ENCODE assay signal across 1 cellular context in the genomic region with DNA sequence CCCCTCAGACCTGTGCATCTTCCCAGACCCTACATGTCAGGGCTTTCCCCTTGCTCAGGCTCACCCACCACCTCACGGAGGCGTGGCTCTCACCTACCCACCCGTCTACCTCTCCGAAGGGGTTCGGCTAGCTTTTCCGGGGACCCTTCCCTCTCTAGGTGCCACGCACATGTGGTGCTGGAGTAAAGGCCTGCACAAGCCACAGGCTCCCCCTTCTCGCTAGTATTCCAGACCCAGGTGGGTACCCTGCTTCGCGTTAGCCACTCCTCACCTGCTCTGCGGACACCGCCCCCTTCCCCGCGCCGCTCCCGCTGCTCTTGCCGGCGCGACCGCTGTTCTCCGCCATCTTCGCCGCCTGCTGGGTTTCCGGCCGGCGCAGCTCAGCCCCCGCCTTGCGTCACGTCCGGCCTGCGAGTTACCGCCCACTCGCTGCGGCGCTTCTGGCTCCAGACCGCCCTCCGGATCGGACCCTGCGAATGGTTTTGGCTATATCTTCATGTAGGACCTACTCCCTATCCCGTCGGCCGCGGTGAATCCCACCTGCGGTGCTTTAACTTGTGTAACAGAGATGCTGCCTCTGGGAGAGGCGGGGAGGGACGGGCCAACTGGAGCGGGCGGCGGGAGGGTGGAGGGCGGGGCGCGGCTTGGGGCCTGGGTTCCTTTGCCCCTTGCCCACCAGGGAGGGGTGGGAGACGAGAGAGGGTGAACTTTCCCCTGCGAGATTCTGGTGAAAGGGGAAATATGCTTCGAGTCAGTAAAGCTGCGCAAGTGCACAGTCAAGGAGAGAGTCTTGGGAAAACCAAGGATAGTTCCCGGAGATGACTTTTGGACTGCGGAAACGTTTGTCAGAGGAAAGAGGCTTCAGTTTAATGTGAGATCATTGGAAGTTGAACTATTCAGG.
TF ChIP-seq lines count a peak whose summit lies in the region.

A gene with protein sequence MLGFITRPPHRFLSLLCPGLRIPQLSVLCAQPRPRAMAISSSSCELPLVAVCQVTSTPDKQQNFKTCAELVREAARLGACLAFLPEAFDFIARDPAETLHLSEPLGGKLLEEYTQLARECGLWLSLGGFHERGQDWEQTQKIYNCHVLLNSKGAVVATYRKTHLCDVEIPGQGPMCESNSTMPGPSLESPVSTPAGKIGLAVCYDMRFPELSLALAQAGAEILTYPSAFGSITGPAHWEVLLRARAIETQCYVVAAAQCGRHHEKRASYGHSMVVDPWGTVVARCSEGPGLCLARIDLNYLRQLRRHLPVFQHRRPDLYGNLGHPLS (plus strand): TSS at position 425 of the 901 bp plus-strand sequence. CDS start 72 bp downstream, at position 497.
A gene with protein sequence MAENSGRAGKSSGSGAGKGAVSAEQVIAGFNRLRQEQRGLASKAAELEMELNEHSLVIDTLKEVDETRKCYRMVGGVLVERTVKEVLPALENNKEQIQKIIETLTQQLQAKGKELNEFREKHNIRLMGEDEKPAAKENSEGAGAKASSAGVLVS (minus strand): TSS at position 357 of the 901 bp plus-strand sequence. CDS start 11 bp downstream, at position 346.

TF ChIP-seq in HepG2, 621 proteins besides CTCF, POLR2A, EP300 and RAD21 (continued from another document and continues in another):
- peak; percentile 78; the same call in 1 of the 2 replicates for TF ChIP-seq ZNF501 (CRISPR knock-in tag; IDR thresholded peaks at IDR 0.05)
- peak; percentile 71; the same call in 1 of the 2 replicates for TF ChIP-seq BRD4 (CRISPR knock-in tag; IDR thresholded peaks at IDR 0.05)
- peak; percentile 81 for TF ChIP-seq CBFB (CRISPR knock-in tag; IDR thresholded peaks at IDR 0.05)
- no peak for TF ChIP-seq ZNF816 (CRISPR knock-in tag; IDR thresholded peaks at IDR 0.05; ENCODE audit: borderline replicate concordance)
- TF ChIP-seq KDM5B (CRISPR knock-in tag; IDR thresholded peaks at IDR 0.05; ENCODE audit: borderline replicate concordance): peak; percentile 87; the same call in 1 of the 2 replicates
- TF ChIP-seq, protein P1, sequence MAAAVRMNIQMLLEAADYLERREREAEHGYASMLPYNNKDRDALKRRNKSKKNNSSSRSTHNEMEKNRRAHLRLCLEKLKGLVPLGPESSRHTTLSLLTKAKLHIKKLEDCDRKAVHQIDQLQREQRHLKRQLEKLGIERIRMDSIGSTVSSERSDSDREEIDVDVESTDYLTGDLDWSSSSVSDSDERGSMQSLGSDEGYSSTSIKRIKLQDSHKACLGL (CRISPR knock-in tag; IDR thresholded peaks at IDR 0.05): peak; percentile 76; the same call in 1 of the 2 replicates
- TF ChIP-seq YY1 (IDR thresholded peaks at IDR 0.05; ENCODE audit: insufficient read depth, insufficient replicate concordance, low read depth, low read length): peak; percentile 97
- peak; percentile 70 for TF ChIP-seq ZNF883 (CRISPR knock-in tag; IDR thresholded peaks at IDR 0.05; ENCODE audit: not compliant biosample characterization)
- TF ChIP-seq NKX3-1 (CRISPR knock-in tag; IDR thresholded peaks at IDR 0.05): peak; percentile 73; the same call in 1 of the 2 replicates
- TF ChIP-seq ZNF839 (CRISPR knock-in tag; IDR thresholded peaks at IDR 0.05; ENCODE audit: borderline replicate concordance): no peak; the same call in 1 of the 2 replicates
- no peak for TF ChIP-seq ARNT2 (CRISPR knock-in tag; IDR thresholded peaks at IDR 0.05; ENCODE audit: low read depth)
- TF ChIP-seq KDM5A (IDR thresholded peaks at IDR 0.05; ENCODE audit: borderline replicate concordance, low read length): peak; percentile 86
- peak; percentile 82; the same call in 1 of the 2 replicates for TF ChIP-seq KLF9 (CRISPR knock-in tag; IDR thresholded peaks at IDR 0.05; ENCODE audit: low read depth)
- TF ChIP-seq ZNF101 (CRISPR knock-in tag; IDR thresholded peaks at IDR 0.05; ENCODE audit: borderline replicate concordance, low read depth): no peak
- TF ChIP-seq, protein P2, sequence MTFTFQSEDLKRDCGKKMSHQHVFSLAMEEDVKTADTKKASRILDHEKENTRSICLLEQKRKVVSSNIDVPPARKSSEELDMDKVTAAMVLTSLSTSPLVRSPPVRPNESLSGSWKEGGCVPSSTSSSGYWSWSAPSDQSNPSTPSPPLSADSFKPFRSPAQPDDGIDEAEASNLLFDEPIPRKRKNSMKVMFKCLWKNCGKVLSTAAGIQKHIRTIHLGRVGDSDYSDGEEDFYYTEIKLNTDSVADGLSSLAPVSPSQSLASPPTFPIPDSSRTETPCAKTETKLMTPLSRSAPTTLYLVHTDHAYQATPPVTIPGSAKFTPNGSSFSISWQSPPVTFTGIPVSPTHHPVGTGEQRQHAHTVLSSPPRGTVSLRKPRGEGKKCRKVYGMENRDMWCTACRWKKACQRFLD (CRISPR knock-in tag; IDR thresholded peaks at IDR 0.05; ENCODE audit: borderline replicate concordance): 0 out of 2 replicates have a peak, but pooled peaks have one; percentile 45
- TF ChIP-seq SALL2 (CRISPR knock-in tag; IDR thresholded peaks at IDR 0.05): peak; percentile 89
- TF ChIP-seq, protein P3, sequence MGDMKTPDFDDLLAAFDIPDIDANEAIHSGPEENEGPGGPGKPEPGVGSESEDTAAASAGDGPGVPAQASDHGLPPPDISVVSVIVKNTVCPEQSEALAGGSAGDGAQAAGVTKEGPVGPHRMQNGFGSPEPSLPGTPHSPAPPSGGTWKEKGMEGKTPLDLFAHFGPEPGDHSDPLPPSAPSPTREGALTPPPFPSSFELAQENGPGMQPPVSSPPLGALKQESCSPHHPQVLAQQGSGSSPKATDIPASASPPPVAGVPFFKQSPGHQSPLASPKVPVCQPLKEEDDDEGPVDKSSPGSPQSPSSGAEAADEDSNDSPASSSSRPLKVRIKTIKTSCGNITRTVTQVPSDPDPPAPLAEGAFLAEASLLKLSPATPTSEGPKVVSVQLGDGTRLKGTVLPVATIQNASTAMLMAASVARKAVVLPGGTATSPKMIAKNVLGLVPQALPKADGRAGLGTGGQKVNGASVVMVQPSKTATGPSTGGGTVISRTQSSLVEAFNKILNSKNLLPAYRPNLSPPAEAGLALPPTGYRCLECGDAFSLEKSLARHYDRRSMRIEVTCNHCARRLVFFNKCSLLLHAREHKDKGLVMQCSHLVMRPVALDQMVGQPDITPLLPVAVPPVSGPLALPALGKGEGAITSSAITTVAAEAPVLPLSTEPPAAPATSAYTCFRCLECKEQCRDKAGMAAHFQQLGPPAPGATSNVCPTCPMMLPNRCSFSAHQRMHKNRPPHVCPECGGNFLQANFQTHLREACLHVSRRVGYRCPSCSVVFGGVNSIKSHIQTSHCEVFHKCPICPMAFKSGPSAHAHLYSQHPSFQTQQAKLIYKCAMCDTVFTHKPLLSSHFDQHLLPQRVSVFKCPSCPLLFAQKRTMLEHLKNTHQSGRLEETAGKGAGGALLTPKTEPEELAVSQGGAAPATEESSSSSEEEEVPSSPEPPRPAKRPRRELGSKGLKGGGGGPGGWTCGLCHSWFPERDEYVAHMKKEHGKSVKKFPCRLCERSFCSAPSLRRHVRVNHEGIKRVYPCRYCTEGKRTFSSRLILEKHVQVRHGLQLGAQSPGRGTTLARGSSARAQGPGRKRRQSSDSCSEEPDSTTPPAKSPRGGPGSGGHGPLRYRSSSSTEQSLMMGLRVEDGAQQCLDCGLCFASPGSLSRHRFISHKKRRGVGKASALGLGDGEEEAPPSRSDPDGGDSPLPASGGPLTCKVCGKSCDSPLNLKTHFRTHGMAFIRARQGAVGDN (CRISPR knock-in tag; IDR thresholded peaks at IDR 0.05): peak; percentile 93
- TF ChIP-seq ZNF317 (CRISPR knock-in tag; IDR thresholded peaks at IDR 0.05): peak; percentile 56; the same call in 1 of the 2 replicates
- TF ChIP-seq, protein P4, sequence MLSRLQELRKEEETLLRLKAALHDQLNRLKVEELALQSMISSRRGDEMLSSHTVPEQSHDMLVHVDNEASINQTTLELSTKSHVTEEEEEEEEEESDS (CRISPR knock-in tag; IDR thresholded peaks at IDR 0.05; ENCODE audit: borderline replicate concordance): no peak
- TF ChIP-seq EEA1 (CRISPR knock-in tag; IDR thresholded peaks at IDR 0.05; ENCODE audit: borderline replicate concordance): no peak
- TF ChIP-seq POGZ (CRISPR knock-in tag; IDR thresholded peaks at IDR 0.05): peak; percentile 61; the same call in 1 of the 2 replicates
- TF ChIP-seq, protein P5, sequence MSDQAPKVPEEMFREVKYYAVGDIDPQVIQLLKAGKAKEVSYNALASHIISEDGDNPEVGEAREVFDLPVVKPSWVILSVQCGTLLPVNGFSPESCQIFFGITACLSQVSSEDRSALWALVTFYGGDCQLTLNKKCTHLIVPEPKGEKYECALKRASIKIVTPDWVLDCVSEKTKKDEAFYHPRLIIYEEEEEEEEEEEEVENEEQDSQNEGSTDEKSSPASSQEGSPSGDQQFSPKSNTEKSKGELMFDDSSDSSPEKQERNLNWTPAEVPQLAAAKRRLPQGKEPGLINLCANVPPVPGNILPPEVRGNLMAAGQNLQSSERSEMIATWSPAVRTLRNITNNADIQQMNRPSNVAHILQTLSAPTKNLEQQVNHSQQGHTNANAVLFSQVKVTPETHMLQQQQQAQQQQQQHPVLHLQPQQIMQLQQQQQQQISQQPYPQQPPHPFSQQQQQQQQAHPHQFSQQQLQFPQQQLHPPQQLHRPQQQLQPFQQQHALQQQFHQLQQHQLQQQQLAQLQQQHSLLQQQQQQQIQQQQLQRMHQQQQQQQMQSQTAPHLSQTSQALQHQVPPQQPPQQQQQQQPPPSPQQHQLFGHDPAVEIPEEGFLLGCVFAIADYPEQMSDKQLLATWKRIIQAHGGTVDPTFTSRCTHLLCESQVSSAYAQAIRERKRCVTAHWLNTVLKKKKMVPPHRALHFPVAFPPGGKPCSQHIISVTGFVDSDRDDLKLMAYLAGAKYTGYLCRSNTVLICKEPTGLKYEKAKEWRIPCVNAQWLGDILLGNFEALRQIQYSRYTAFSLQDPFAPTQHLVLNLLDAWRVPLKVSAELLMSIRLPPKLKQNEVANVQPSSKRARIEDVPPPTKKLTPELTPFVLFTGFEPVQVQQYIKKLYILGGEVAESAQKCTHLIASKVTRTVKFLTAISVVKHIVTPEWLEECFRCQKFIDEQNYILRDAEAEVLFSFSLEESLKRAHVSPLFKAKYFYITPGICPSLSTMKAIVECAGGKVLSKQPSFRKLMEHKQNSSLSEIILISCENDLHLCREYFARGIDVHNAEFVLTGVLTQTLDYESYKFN (CRISPR knock-in tag; conservative IDR thresholded peaks at IDR 0.05): peak; percentile 34; the same call in 1 of the 2 replicates
- TF ChIP-seq ZSCAN31 (CRISPR knock-in tag; IDR thresholded peaks at IDR 0.05; ENCODE audit: low read depth): peak; percentile 66; the same call in 1 of the 2 replicates
- no peak for TF ChIP-seq ZNF782 (CRISPR knock-in tag; IDR thresholded peaks at IDR 0.05; ENCODE audit: borderline replicate concordance)
- peak; percentile 79 for TF ChIP-seq ZFX (CRISPR knock-in tag; IDR thresholded peaks at IDR 0.05; ENCODE audit: low read depth)
- TF ChIP-seq ZNF766 (CRISPR knock-in tag; IDR thresholded peaks at IDR 0.05; ENCODE audit: borderline replicate concordance): peak; percentile 39; the same call in 1 of the 2 replicates
- 0 out of 2 replicates have a peak, but pooled peaks have one; percentile 19 for TF ChIP-seq ZNF629 (CRISPR knock-in tag; conservative IDR thresholded peaks at IDR 0.05)
- TF ChIP-seq ZNF383 (CRISPR knock-in tag; IDR thresholded peaks at IDR 0.05; ENCODE audit: borderline replicate concordance): no peak
- TF ChIP-seq, protein P6, sequence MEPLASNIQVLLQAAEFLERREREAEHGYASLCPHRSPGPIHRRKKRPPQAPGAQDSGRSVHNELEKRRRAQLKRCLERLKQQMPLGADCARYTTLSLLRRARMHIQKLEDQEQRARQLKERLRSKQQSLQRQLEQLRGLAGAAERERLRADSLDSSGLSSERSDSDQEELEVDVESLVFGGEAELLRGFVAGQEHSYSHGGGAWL (CRISPR knock-in tag; IDR thresholded peaks at IDR 0.05): peak; percentile 91
- TF ChIP-seq SNAI1 (CRISPR knock-in tag; IDR thresholded peaks at IDR 0.05; ENCODE audit: borderline replicate concordance): peak; percentile 70; the same call in 1 of the 2 replicates
- TF ChIP-seq, protein P7, sequence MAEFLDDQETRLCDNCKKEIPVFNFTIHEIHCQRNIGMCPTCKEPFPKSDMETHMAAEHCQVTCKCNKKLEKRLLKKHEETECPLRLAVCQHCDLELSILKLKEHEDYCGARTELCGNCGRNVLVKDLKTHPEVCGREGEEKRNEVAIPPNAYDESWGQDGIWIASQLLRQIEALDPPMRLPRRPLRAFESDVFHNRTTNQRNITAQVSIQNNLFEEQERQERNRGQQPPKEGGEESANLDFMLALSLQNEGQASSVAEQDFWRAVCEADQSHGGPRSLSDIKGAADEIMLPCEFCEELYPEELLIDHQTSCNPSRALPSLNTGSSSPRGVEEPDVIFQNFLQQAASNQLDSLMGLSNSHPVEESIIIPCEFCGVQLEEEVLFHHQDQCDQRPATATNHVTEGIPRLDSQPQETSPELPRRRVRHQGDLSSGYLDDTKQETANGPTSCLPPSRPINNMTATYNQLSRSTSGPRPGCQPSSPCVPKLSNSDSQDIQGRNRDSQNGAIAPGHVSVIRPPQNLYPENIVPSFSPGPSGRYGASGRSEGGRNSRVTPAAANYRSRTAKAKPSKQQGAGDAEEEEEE (CRISPR knock-in tag; IDR thresholded peaks at IDR 0.05; ENCODE audit: borderline replicate concordance): no peak
- TF ChIP-seq SOX13 (IDR thresholded peaks at IDR 0.05): no peak
- TF ChIP-seq SOX13 (CRISPR knock-in tag; conservative IDR thresholded peaks at IDR 0.05 in 1 of 2, IDR thresholded peaks at IDR 0.05 in 1 of 2): 0 out of 4 replicates have a peak, but pooled peaks of 1 of the 2 experiments have one; percentile 9
- no peak for TF ChIP-seq SMAD1 (CRISPR knock-in tag; IDR thresholded peaks at IDR 0.05; ENCODE audit: borderline replicate concordance, low read depth)
- TF ChIP-seq ZSCAN25 (CRISPR knock-in tag; IDR thresholded peaks at IDR 0.05): peak; percentile 52; the same call in 1 of the 2 replicates
- no peak for TF ChIP-seq ZNF780A (CRISPR knock-in tag; IDR thresholded peaks at IDR 0.05)
- peak; percentile 87 for TF ChIP-seq SP4 (CRISPR knock-in tag; IDR thresholded peaks at IDR 0.05)
- TF ChIP-seq NRL (CRISPR knock-in tag; IDR thresholded peaks at IDR 0.05; ENCODE audit: borderline replicate concordance): peak; percentile 94
- peak; percentile 77 for TF ChIP-seq MXD4 (CRISPR knock-in tag; IDR thresholded peaks at IDR 0.05)
- TF ChIP-seq PHF21A (CRISPR knock-in tag; IDR thresholded peaks at IDR 0.05): 0 out of 2 replicates have a peak, but pooled peaks have one; percentile 20
- 0 out of 2 replicates have a peak, but pooled peaks have one; percentile 59 for TF ChIP-seq ZBTB7A (CRISPR knock-in tag; IDR thresholded peaks at IDR 0.05)
- TF ChIP-seq, protein P8, sequence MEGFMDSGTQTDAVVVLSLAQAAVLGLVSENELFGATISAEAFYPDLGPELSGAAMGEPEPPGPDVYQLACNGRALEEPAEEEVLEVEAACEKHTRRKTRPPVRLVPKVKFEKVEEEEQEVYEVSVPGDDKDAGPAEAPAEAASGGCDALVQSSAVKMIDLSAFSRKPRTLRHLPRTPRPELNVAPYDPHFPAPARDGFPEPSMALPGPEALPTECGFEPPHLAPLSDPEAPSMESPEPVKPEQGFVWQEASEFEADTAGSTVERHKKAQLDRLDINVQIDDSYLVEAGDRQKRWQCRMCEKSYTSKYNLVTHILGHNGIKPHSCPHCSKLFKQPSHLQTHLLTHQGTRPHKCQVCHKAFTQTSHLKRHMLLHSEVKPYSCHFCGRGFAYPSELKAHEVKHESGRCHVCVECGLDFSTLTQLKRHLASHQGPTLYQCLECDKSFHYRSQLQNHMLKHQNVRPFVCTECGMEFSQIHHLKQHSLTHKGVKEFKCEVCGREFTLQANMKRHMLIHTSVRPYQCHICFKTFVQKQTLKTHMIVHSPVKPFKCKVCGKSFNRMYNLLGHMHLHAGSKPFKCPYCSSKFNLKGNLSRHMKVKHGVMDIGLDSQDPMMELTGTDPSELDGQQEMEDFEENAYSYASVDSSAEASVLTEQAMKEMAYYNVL (CRISPR knock-in tag; IDR thresholded peaks at IDR 0.05; ENCODE audit: borderline replicate concordance): no peak
- TF ChIP-seq CAMTA2 (CRISPR knock-in tag; IDR thresholded peaks at IDR 0.05; ENCODE audit: borderline replicate concordance): peak; percentile 38; the same call in 1 of the 2 replicates
- TF ChIP-seq SOX5 (CRISPR knock-in tag; IDR thresholded peaks at IDR 0.05; ENCODE audit: borderline replicate concordance): peak; percentile 33; the same call in 1 of the 2 replicates
